In the genomic region with DNA sequence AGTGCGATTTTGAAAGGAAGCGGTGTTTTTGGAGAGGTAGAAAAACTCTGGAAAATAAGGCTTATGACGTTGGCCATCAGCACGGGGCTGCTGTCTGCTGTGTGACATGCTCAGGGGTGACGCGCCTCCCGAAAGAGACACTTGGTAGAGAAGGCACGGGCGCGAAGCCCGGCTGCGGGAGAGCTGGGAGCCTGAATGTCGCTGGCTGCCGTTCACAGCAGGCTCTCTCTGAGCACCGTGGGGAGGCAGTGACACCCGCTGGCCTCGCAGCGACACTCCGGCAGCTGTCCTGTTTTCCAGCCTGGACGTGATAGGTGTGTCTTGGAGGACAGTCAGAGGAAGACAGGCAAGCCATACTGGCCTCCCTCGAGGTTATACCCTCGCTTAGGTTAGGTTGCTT, we compare ENCODE assay signal across 12 cellular contexts.
A peak's percentile ranks its signal among the peaks of the same experiment; 100 is the strongest.
DNase-seq lines count a peak whose midpoint lies in the region; ATAC-seq, FAIRE-seq and TF ChIP-seq lines count a peak whose summit lies in the region.
"Had no signal": no experiment of that assay in that cellular context is flagged by ENCODE, and none has a peak within 500 bp of the region (broad histone marks: within the 10 kb centered on the region; RNA-seq: fewer than 3 reads in every experiment).

No MANE protein-coding gene starts in this region.

- H3K4me3 ChIP-seq in left ventricle myocardium inferior, result no peak overlapping the region
- H3K4me3 ChIP-seq in lower lobe of right lung, result no peak overlapping the region
- no peak overlapping the region for H3K4me3 ChIP-seq in lower leg skin (ENCODE audit: low read depth, poor library complexity, severe bottlenecking)

- no peaks in the 10 kb centered on the region for H3K36me3 ChIP-seq in left ventricle myocardium inferior
- H3K36me3 ChIP-seq in lower lobe of right lung, result no peaks in the 10 kb centered on the region

- H3K27ac ChIP-seq in left ventricle myocardium inferior (replicated peaks) (no peak overlapping the region), lower lobe of right lung (no peak overlapping the region)

- ATAC-seq in left cardiac atrium (no peak), lower lobe of right lung (no peak), GM21423 (IDR thresholded peaks at IDR 0.05; ENCODE audit: unreplicated experiment) (no peak)
- ATAC-seq: left lobe of liver, T-helper 17 cell had no signal

- H3K27me3 ChIP-seq in left ventricle myocardium inferior (ENCODE audit: low read depth), result peaks cover 44% of the 10 kb centered on the region
- no peaks in the 10 kb centered on the region for H3K27me3 ChIP-seq in lower lobe of right lung (ENCODE audit: low read depth)

- DNase-seq in left ventricle myocardium inferior (peak; percentile 14), left cardiac atrium (no peak), SK-N-DZ (ENCODE audit: low spot score) (peak; percentile 90), lower lobe of right lung (no peak), urothelium cell line (ENCODE audit: low spot score) (peak; percentile 65), lower leg skin (ENCODE audit: low spot score in 2 of 2) (no peak)
- DNase-seq in effector CD8-positive, alpha-beta T cell (lab: John Stamatoyannopoulos, UW), result no peak
- DNase-seq: stimulated activated CD8-positive, alpha-beta memory T cell treated with anti-CD3 and anti-CD28 coated beads, Interleukin-4, amount 100 ng/mL, for 48 hours; T-helper 17 cell had no signal

- peak; percentile 87 for FAIRE-seq in urothelium cell line (lab: Jason Lieb, UNC)
- FAIRE-seq: HTR-8/SVneo had no signal

- TF ChIP-seq CTCF in left ventricle myocardium inferior (IDR thresholded peaks at IDR 0.05; ENCODE audit: borderline replicate concordance), result peak; percentile 23
- peak; percentile 12 for TF ChIP-seq CTCF in lower lobe of right lung (IDR thresholded peaks at IDR 0.05)
- TF ChIP-seq CTCF in lower leg skin (IDR thresholded peaks at IDR 0.05), result no peak

- H3K4me1 ChIP-seq in left ventricle myocardium inferior, result no peaks in the 10 kb centered on the region
- no peaks in the 10 kb centered on the region for H3K4me1 ChIP-seq in lower lobe of right lung

- H3K9me3 ChIP-seq in left ventricle myocardium inferior (replicated peaks) (no peaks in the 10 kb centered on the region), lower lobe of right lung (no peaks in the 10 kb centered on the region)

- 22 to 31% methylated on average over 22 of the region's 22 CpGs for WGBS in lower leg skin, 2 donors

- TF ChIP-seq POLR2A in lower leg skin (IDR thresholded peaks at IDR 0.05), result no peak

- intact Hi-C loops in left ventricle myocardium inferior (cut with micrococcal nuclease), result no loop called here
- intact Hi-C loops in left cardiac atrium (cut with DNase I), result no loop called here
- intact Hi-C loops in lower lobe of right lung (cut with DNase I), result no loop called here
- intact Hi-C loops in lower leg skin (cut with DNase I; ENCODE audit: low total_unique reads), result no loop called here

Comparison
In these comparisons a context has a peak if more than half of its experiments do, and no peak if none do; other contexts are left out.
1. DNase-seq: peak in left ventricle myocardium inferior (single experiment), SK-N-DZ (single experiment) and urothelium cell line (single experiment); none in left cardiac atrium (single experiment), lower lobe of right lung (single experiment), effector CD8-positive, alpha-beta T cell (single experiment) and lower leg skin (0 of 2).
2. CTCF ChIP-seq: peak in left ventricle myocardium inferior (single experiment) and lower lobe of right lung (single experiment); none in lower leg skin (0 of 3).